In genomic region chr16:63720848-63721247, GRCh38 we compare ENCODE assay signal across 20 cellular contexts.
DNase-seq lines count a peak whose midpoint lies in the region; ATAC-seq and TF ChIP-seq lines count a peak whose summit lies in the region.
"Had no signal": no experiment of that assay in that cellular context is flagged by ENCODE, and none has a peak within 500 bp of the region (broad histone marks: within the 10 kb centered on the region; RNA-seq: fewer than 3 reads in every experiment).

No MANE protein-coding gene starts in this region.

- H3K4ac ChIP-seq in H9 (ENCODE audit: low read depth, low read length): no peak overlapping the region

- no peak overlapping the region for H3K18ac ChIP-seq in H9 (ENCODE audit: insufficient read length, low read depth, low read length)

- H3K56ac ChIP-seq in H9 (ENCODE audit: insufficient read length, low read depth, low read length): no peak overlapping the region

- no peaks in the 10 kb centered on the region for H3K9me3 ChIP-seq in H9 (ENCODE audit: control insufficient read depth, low read depth, low read length)
- H3K9me3 ChIP-seq: left lung, SJSA1, thoracic aorta had no signal

- no peaks in the 10 kb centered on the region for H3K79me1 ChIP-seq in H9 (ENCODE audit: insufficient read depth, low read depth, low read length, poor library complexity, severe bottlenecking)

- H3K4me3 ChIP-seq in AG04449 (ENCODE audit: low read depth, low read length) (no peak overlapping the region), foreskin fibroblast (ENCODE audit: low read depth in 1 of 2, low read length in 2 of 2) (no peak overlapping the region)
- H3K4me3 ChIP-seq: GM23248, left lung, PC-9, SJSA1, thoracic aorta had no signal

- H4K8ac ChIP-seq in H9 (replicated peaks; ENCODE audit: insufficient read length, low read depth, low read length): no peak overlapping the region

- ATAC-seq in WTC11 (peak; percentile 55; the same call in 1 of the 2 replicates), GM18505 (IDR thresholded peaks at IDR 0.05; ENCODE audit: unreplicated experiment) (no peak), HG02642 (IDR thresholded peaks at IDR 0.05; ENCODE audit: poor library complexity, unreplicated experiment) (no peak)
- ATAC-seq: activated CD8-positive, alpha-beta T cell treated with anti-CD3 and anti-CD28 coated beads, Interleukin-2, amount 10 ng/mL, durations not matched to agents 7 days and 5 days; activated T-cell treated with anti-CD3 and anti-CD28 coated beads, Interleukin-2, amount 50 U/mL, for 4 hours; left lung had no signal

- H3K27ac ChIP-seq in H9 (ENCODE audit: insufficient read length, low read depth, low read length) (no peak overlapping the region), caudate nucleus (ENCODE audit: low read depth, low read length) (no peak overlapping the region)
- H3K27ac ChIP-seq: GM23248, left lung, PC-9, SJSA1, thoracic aorta had no signal

- H3K4me1 Mint-ChIP-seq in H9 (no peaks in the 10 kb centered on the region), WTC11 (0 out of 2 replicates have a peak, but pooled peaks cover 2% of the 10 kb centered on the region)

- no peaks in the 10 kb centered on the region for H3K23me2 ChIP-seq in H9 (ENCODE audit: insufficient read length, low read depth, low read length, poor library complexity, severe bottlenecking)

- no peaks in the 10 kb centered on the region for H4K20me1 ChIP-seq in H9 (ENCODE audit: control insufficient read depth, insufficient read depth, insufficient read length)

- H3K9ac ChIP-seq in H9 (ENCODE audit: extremely low read depth, insufficient read length, low read length): no peak overlapping the region
- H3K9ac ChIP-seq: GM23248 had no signal

- H2BK120ac ChIP-seq in H9 (ENCODE audit: low read depth, low read length, poor library complexity, severe bottlenecking): no peak overlapping the region

- peaks cover 0 to 4% (median under 1%) of the 10 kb centered on the region in 3 experiments; a peak in 2 of 7 replicates for H3K36me3 Mint-ChIP-seq in H9 (ENCODE audit: insufficient read depth in 1 of 3, low read depth in 3 of 3)
- 0 out of 2 replicates have a peak, but pooled peaks cover 2% of the 10 kb centered on the region for H3K36me3 Mint-ChIP-seq in WTC11

- H2BK20ac ChIP-seq in H9 (ENCODE audit: low read depth, low read length, poor library complexity, severe bottlenecking): no peak overlapping the region

- no peak for TF ChIP-seq POLR2A in GM18505 (IDR thresholded peaks at IDR 0.05; ENCODE audit: borderline replicate concordance, extremely low read depth, insufficient read depth, insufficient read length)

- H4K5ac ChIP-seq in H9 (ENCODE audit: insufficient read length, low read depth, low read length): no peak overlapping the region

- no peaks in the 10 kb centered on the region for H3K4me1 ChIP-seq in H9 (ENCODE audit: insufficient read depth, low read length)
- H3K4me1 ChIP-seq: left lung, SJSA1 had no signal

- H3K9me3 Mint-ChIP-seq in H9 (peaks cover under 1% of the 10 kb centered on the region in 2 experiments; a peak in 3 of 5 replicates), WTC11 (peaks cover 4% of the 10 kb centered on the region; the same call in 1 of the 2 replicates)

- H3K23ac ChIP-seq in H9 (ENCODE audit: insufficient read length, low read depth, low read length): no peak overlapping the region

- H3K4me3 Mint-ChIP-seq in H9: no peak overlapping the region
- no peak overlapping the region for H3K4me3 Mint-ChIP-seq in WTC11
- H3K4me3 Mint-ChIP-seq: activated CD8-positive, alpha-beta T cell treated with anti-CD3 and anti-CD28 coated beads, Interleukin-2, amount 10 ng/mL, durations not matched to agents 7 days and 5 days; activated T-cell treated with anti-CD3 and anti-CD28 coated beads, Interleukin-2, amount 50 U/mL, for 4 hours had no signal

- DNase-seq in AG04449 (ENCODE audit: low read depth, low spot score) (no peak), H9 (no peak), WTC11 (ENCODE audit: low spot score) (no peak), foreskin fibroblast (no peak), caudate nucleus (lab: John Stamatoyannopoulos, UW) (no peak), dermis blood vessel endothelial cell (no peak)
- DNase-seq: activated CD4-positive, CD25-positive, alpha-beta regulatory T cell; activated CD8-positive, alpha-beta T cell treated with anti-CD3 and anti-CD28 coated beads, Interleukin-2, amount 10 ng/mL, durations not matched to agents 7 days and 5 days; activated naive CD4-positive, alpha-beta T cell treated with anti-CD3 and anti-CD28 coated beads, Interleukin-2, amount 50 U/mL, for 16 hours; activated T-cell treated with anti-CD3 and anti-CD28 coated beads, Interleukin-2, amount 50 U/mL, for 4 hours; GM23248; left lung; NCI-H1417 treated with DMSO at 0.1 percent for 48 hours; NCI-H2171 treated with DMSO at 0.1 percent for 48 hours; PC-9; stimulated activated CD4-positive, alpha-beta T cell treated with anti-CD3 and anti-CD28 coated beads, Interleukin-15, amount 100 ng/mL, for 24 hours had no signal

- H2BK15ac ChIP-seq in H9 (ENCODE audit: low read depth, low read length): no peak overlapping the region

- H2AFZ ChIP-seq in H9 (ENCODE audit: low read length): no peak overlapping the region
- H2AFZ ChIP-seq: GM23248, PC-9 had no signal

- POLR2A ChIA-PET in AG04449 (lab: Yijun Ruan, JAX): no interaction called here
- POLR2A ChIA-PET in WTC11 (lab: Charles Lee): no interaction called here

- H3T11ph ChIP-seq in H9 (ENCODE audit: low read length): no peak overlapping the region

- H2AK5ac ChIP-seq in H9 (ENCODE audit: insufficient read length, low read length): no peak overlapping the region

- no peak overlapping the region for H3K4me2 ChIP-seq in H9 (ENCODE audit: insufficient read depth, insufficient read length, low read length)
- H3K4me2 ChIP-seq: PC-9 had no signal

- CTCF ChIA-PET in AG04449 (lab: Yijun Ruan, JAX) (no interaction called here), WTC11 (lab: Charles Lee) (no interaction called here)

- H4K91ac ChIP-seq in H9 (ENCODE audit: insufficient read length, low read depth, low read length): no peak overlapping the region

- H3K79me2 ChIP-seq in H9 (ENCODE audit: insufficient read depth, low read length): no peaks in the 10 kb centered on the region

- no peaks in the 10 kb centered on the region for H3K27me3 Mint-ChIP-seq in H9 (ENCODE audit: low read depth)
- no peaks in the 10 kb centered on the region; the same call in 1 of the 2 replicates for H3K27me3 Mint-ChIP-seq in WTC11 (ENCODE audit: low read depth)

- no peaks in the 10 kb centered on the region for H3K27me3 ChIP-seq in H9 (ENCODE audit: insufficient read depth, low read length)
- H3K27me3 ChIP-seq: left lung, SJSA1 had no signal

- TF ChIP-seq CTCF in AG04449 (IDR thresholded peaks at IDR 0.05; ENCODE audit: insufficient read depth, low read length, missing control alignments) (peak; percentile 16), H9 (conservative IDR thresholded peaks at IDR 0.05) (peak; percentile 52), WTC11 (IDR thresholded peaks at IDR 0.05) (no peak), foreskin fibroblast (IDR thresholded peaks at IDR 0.05; ENCODE audit: low read depth, low read length) (peak; percentile 6)

- no peak overlapping the region for H3K27ac Mint-ChIP-seq in H9
- H3K27ac Mint-ChIP-seq in WTC11: no peak overlapping the region
- H3K27ac Mint-ChIP-seq: activated CD8-positive, alpha-beta T cell treated with anti-CD3 and anti-CD28 coated beads, Interleukin-2, amount 10 ng/mL, durations not matched to agents 7 days and 5 days had no signal

- WGBS in H9 (ENCODE audit: extremely low coverage, insufficient read length, low lambda C conversion rate): no CpG with 5 or more reads among the region's 1 CpG

- no peak overlapping the region for H3K14ac ChIP-seq in H9 (ENCODE audit: insufficient read depth, low read length)

- H2BK5ac ChIP-seq in H9 (ENCODE audit: insufficient read length, low read length): no peak overlapping the region

- no peak overlapping the region for H2BK12ac ChIP-seq in H9 (ENCODE audit: insufficient read length, low read depth, low read length)

TF ChIP-seq in WTC11, 78 proteins besides CTCF, POLR2A, EP300 and RAD21 (continues in another document):
- no peak for TF ChIP-seq SMAD3 (CRISPR knock-in tag; IDR thresholded peaks at IDR 0.05; ENCODE audit: borderline replicate concordance)
- no peak for TF ChIP-seq PREB (CRISPR knock-in tag; IDR thresholded peaks at IDR 0.05; ENCODE audit: borderline replicate concordance)
- no peak for TF ChIP-seq ZNF138 (CRISPR knock-in tag; conservative IDR thresholded peaks at IDR 0.05)
- TF ChIP-seq ELF4 (CRISPR knock-in tag; IDR thresholded peaks at IDR 0.05; ENCODE audit: low read depth): no peak
- no peak for TF ChIP-seq MYBL2 (CRISPR knock-in tag; IDR thresholded peaks at IDR 0.05)
- TF ChIP-seq AR (CRISPR knock-in tag; IDR thresholded peaks at IDR 0.05): no peak
